In the genomic region with DNA sequence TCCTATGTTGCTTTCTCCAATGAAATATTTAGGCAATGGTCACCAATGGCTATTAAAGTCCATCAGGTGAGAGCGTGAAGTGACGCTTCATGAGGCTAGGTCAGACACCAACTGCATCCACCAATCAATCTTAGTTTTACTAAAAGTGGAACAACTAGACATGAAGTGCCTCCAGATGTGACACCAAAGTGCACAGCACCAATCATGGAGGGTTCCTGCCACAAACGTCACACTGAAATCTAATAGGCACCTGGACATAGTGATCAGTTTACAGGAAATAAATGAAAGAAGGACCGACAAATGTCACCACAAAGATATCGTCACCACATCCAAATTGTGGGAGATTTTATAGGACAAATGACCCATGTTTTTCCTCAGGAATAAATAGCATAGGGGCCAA, we compare ENCODE assay signal across 22 cellular contexts.
"Had no signal": no experiment of that assay in that cellular context is flagged by ENCODE, and none has a peak within 500 bp of the region (broad histone marks: within the 10 kb centered on the region; RNA-seq: fewer than 3 reads in every experiment).

No MANE protein-coding gene starts in this region.

- H3K36me3 ChIP-seq: breast epithelium, gastroesophageal sphincter, neural progenitor cell, suprapubic skin, transverse colon, vagina had no signal

- H3K27ac ChIP-seq: breast epithelium, epithelial cell of prostate, gastroesophageal sphincter, neural progenitor cell, suprapubic skin, transverse colon, vagina had no signal

- H3K27ac Mint-ChIP-seq: activated B cell treated with CpG ODN at 0.5 μM for 24 hours; activated CD4-positive, alpha-beta memory T cell treated with anti-CD3 and anti-CD28 coated beads for 36 hours; activated CD4-positive, alpha-beta T cell treated with anti-CD3 and anti-CD28 coated beads for 36 hours; activated naive CD4-positive, alpha-beta T cell treated with anti-CD3 and anti-CD28 coated beads, Interleukin-2, amount 50 U/mL, for 72 hours; neural progenitor cell; stimulated activated effector memory CD8-positive, alpha-beta T cell treated with anti-CD3 and anti-CD28 coated beads, Interleukin-12 subunit alpha, Interleukin-12 subunit beta, amount 100 ng/mL, for 72 hours; stimulated activated naive CD8-positive, alpha-beta T cell treated with anti-CD3 and anti-CD28 coated beads, Interleukin-15, amount 100 ng/mL, for 72 hours had no signal

- H3K36me3 Mint-ChIP-seq: activated CD4-positive, alpha-beta memory T cell treated with anti-CD3 and anti-CD28 coated beads for 36 hours; neural progenitor cell had no signal

- ATAC-seq: activated CD4-positive, alpha-beta T cell treated with anti-CD3 and anti-CD28 coated beads for 36 hours; activated naive CD4-positive, alpha-beta T cell treated with anti-CD3 and anti-CD28 coated beads, Interleukin-2, amount 50 U/mL, for 72 hours; gastroesophageal sphincter; sciatic nerve; stimulated activated effector memory CD8-positive, alpha-beta T cell treated with anti-CD3 and anti-CD28 coated beads, Interleukin-12 subunit alpha, Interleukin-12 subunit beta, amount 100 ng/mL, for 72 hours; stimulated activated naive CD8-positive, alpha-beta T cell treated with anti-CD3 and anti-CD28 coated beads, Interleukin-15, amount 100 ng/mL, for 72 hours had no signal

- H3K4me3 ChIP-seq: breast epithelium, gastroesophageal sphincter, neural progenitor cell, suprapubic skin, transverse colon, vagina had no signal

- H3K27me3 ChIP-seq: breast epithelium, gastroesophageal sphincter, neural progenitor cell, suprapubic skin, transverse colon, vagina had no signal

- H3K27me3 Mint-ChIP-seq: activated B cell treated with CpG ODN at 0.5 μM for 24 hours; activated CD4-positive, alpha-beta memory T cell treated with anti-CD3 and anti-CD28 coated beads for 36 hours; activated CD4-positive, alpha-beta T cell treated with anti-CD3 and anti-CD28 coated beads for 36 hours; central memory CD8-positive, alpha-beta T cell; stimulated activated naive CD8-positive, alpha-beta T cell treated with anti-CD3 and anti-CD28 coated beads, Interleukin-15, amount 100 ng/mL, for 72 hours had no signal

- H3K4me1 Mint-ChIP-seq: activated B cell treated with CpG ODN at 0.5 μM for 24 hours; stimulated activated naive CD8-positive, alpha-beta T cell treated with anti-CD3 and anti-CD28 coated beads, Interleukin-15, amount 100 ng/mL, for 72 hours had no signal

- H3K9ac ChIP-seq: neural progenitor cell had no signal

- H3K9me3 ChIP-seq: breast epithelium, gastroesophageal sphincter, suprapubic skin, transverse colon, vagina had no signal

- H3K9me3 Mint-ChIP-seq: activated B cell treated with CpG ODN at 0.5 μM for 24 hours; central memory CD8-positive, alpha-beta T cell; neural progenitor cell; stimulated activated effector memory CD8-positive, alpha-beta T cell treated with anti-CD3 and anti-CD28 coated beads, Interleukin-12 subunit alpha, Interleukin-12 subunit beta, amount 100 ng/mL, for 72 hours had no signal

- DNase-seq: activated B cell treated with CpG ODN at 0.5 μM for 24 hours; activated CD4-positive, alpha-beta memory T cell treated with anti-CD3 and anti-CD28 coated beads for 36 hours; activated CD4-positive, alpha-beta T cell treated with anti-CD3 and anti-CD28 coated beads for 36 hours; activated gamma-delta T cell; activated T-cell treated with anti-CD3 and anti-CD28 coated beads for 4 hours; amniotic stem cell; head of caudate nucleus; hypothalamus; small intestine; stimulated activated CD4-positive, alpha-beta T cell treated with anti-CD3 and anti-CD28 coated beads, Interleukin-2, amount 100 ng/mL, for 24 hours; stimulated activated naive CD8-positive, alpha-beta T cell treated with anti-CD3 and anti-CD28 coated beads, Interleukin-15, amount 100 ng/mL, for 72 hours; transverse colon had no signal

- H3K4me3 Mint-ChIP-seq: activated B cell treated with CpG ODN at 0.5 μM for 24 hours; activated CD4-positive, alpha-beta memory T cell treated with anti-CD3 and anti-CD28 coated beads for 36 hours; activated CD4-positive, alpha-beta T cell treated with anti-CD3 and anti-CD28 coated beads for 36 hours; central memory CD8-positive, alpha-beta T cell; neural progenitor cell; stimulated activated effector memory CD8-positive, alpha-beta T cell treated with anti-CD3 and anti-CD28 coated beads, Interleukin-12 subunit alpha, Interleukin-12 subunit beta, amount 100 ng/mL, for 72 hours had no signal

- H3K4me1 ChIP-seq: breast epithelium, gastroesophageal sphincter, neural progenitor cell, suprapubic skin, transverse colon, vagina had no signal

- H3K4me2 ChIP-seq: neural progenitor cell had no signal

- H2AFZ ChIP-seq: neural progenitor cell had no signal
